1 cellular context compared by ENCODE assay signal in genomic region chr22:36457688-36458450, GRCh38.
TF ChIP-seq lines count a peak whose summit lies in the region.

No MANE protein-coding gene starts in this region.

TF ChIP-seq in GM23338, 12 proteins besides CTCF, POLR2A, EP300 and RAD21 (continued from another document):
- TF ChIP-seq REST (IDR thresholded peaks at IDR 0.05; ENCODE audit: unreplicated experiment) (no peak), ZNF462 (CRISPR knock-in tag; IDR thresholded peaks at IDR 0.05) (no peak), NANOG (IDR thresholded peaks at IDR 0.05; ENCODE audit: borderline replicate concordance) (no peak), ZNF331 (CRISPR knock-in tag; IDR thresholded peaks at IDR 0.05; ENCODE audit: low read depth) (no peak), ETS1 (IDR thresholded peaks at IDR 0.05) (no peak), ZNF114 (CRISPR knock-in tag; IDR thresholded peaks at IDR 0.05) (no peak), CREB1 (CRISPR knock-in tag; IDR thresholded peaks at IDR 0.05; ENCODE audit: low read depth) (no peak), EZH2 (IDR thresholded peaks at IDR 0.05; ENCODE audit: low read depth, unreplicated experiment) (no peak), STAT1 (IDR thresholded peaks at IDR 0.05; ENCODE audit: unreplicated experiment) (no peak), JUNB (IDR thresholded peaks at IDR 0.05; ENCODE audit: unreplicated experiment) (no peak)
